Comparison of ENCODE assay signal across 23 cellular contexts in genomic region chr2:21069746-21070145, GRCh38. TPM values are rescaled to one million over a fixed set of nuclear protein-coding genes. Genes with fewer than 3 reads are reported as not detected.
DNase-seq lines count a peak whose midpoint lies in the region; ATAC-seq, FAIRE-seq and TF ChIP-seq lines count a peak whose summit lies in the region.
"Had no signal": no experiment of that assay in that cellular context is flagged by ENCODE, and none has a peak within 500 bp of the region (broad histone marks: within the 10 kb centered on the region; RNA-seq: fewer than 3 reads in every experiment).

No MANE protein-coding gene starts in this region.

- in situ Hi-C loops in HepG2 (cut with HindIII; ENCODE audit: extremely low pct_ligation_motif_present, low pct_unique_long_range_greater_than_20kb) = loop anchor here (5.0 kb wide), 1 partner anchor 48 kb away; no protein-coding TSS in a partner anchor

- no peaks in the 10 kb centered on the region for H3K27me3 Mint-ChIP-seq in endodermal cell (ENCODE audit: insufficient read depth)

- no peaks in the 10 kb centered on the region for H3K27me3 ChIP-seq in SK-N-SH (ENCODE audit: insufficient read depth)
- H3K27me3 ChIP-seq in endodermal cell (ENCODE audit: control insufficient read depth, insufficient read depth, low read length, poor library complexity, severe bottlenecking) = peaks cover 9% of the 10 kb centered on the region
- no peaks in the 10 kb centered on the region for H3K27me3 ChIP-seq in HepG2 (ENCODE audit: control insufficient read depth in 1 of 2, insufficient read depth in 2 of 2, low read length in 2 of 2)
- H3K27me3 ChIP-seq in MM.1S (replicated peaks; ENCODE audit: insufficient read depth, low read length) = no peaks in the 10 kb centered on the region
- H3K27me3 ChIP-seq: BLaER1 had no signal

- POLR2A ChIA-PET in SK-N-SH (lab: Yijun Ruan, JAX) = no interaction called here
- POLR2A ChIA-PET in HepG2 (lab: Yijun Ruan, JAX) = interaction anchor here (0.8 to 10.9 kb wide), 14 partner anchors 12 to 474 kb away, joined by 3 to 236 read pairs (median 10); partner anchors contain the start of gene APOB

- H3K36me3 ChIP-seq in SK-N-SH (replicated peaks in 1 of 2; ENCODE audit: control insufficient read depth in 1 of 2, insufficient read depth in 2 of 2, low read length in 1 of 2) (no peaks in the 10 kb centered on the region), endodermal cell (ENCODE audit: control insufficient read depth, insufficient read depth, low read length) (no peaks in the 10 kb centered on the region), HepG2 (replicated peaks in 1 of 2; ENCODE audit: control insufficient read depth in 1 of 2, insufficient read depth in 2 of 2, low read length in 2 of 2) (no peaks in the 10 kb centered on the region), MM.1S (replicated peaks; ENCODE audit: insufficient read depth, low read length) (no peaks in the 10 kb centered on the region)
- H3K36me3 ChIP-seq: BLaER1 had no signal

- intact Hi-C loops in HepG2 (cut with micrococcal nuclease; ENCODE audit: unreplicated experiment) = loop anchor here (1.0 to 2.0 kb wide), 4 partner anchors 13 to 49 kb away; partner anchors contain the start of gene APOB

- H2AFZ ChIP-seq in SK-N-SH (ENCODE audit: low read depth) (no peak overlapping the region), HepG2 (ENCODE audit: low read length) (no peak overlapping the region), MM.1S (ENCODE audit: low read length) (no peak overlapping the region)
- H2AFZ ChIP-seq: GM23338 had no signal

- DNase-seq in SK-N-SH = no peak
- no peak for DNase-seq in endodermal cell
- DNase-seq in HepG2 (ENCODE audit: low spot score) = no peak
- DNase-seq in NCI-H1417 treated with DMSO at 0.1 percent for 48 hours (lab: John Stamatoyannopoulos, UW) = no peak
- no peak for DNase-seq in NOMO-1 (lab: John Stamatoyannopoulos, UW; ENCODE audit: unreplicated experiment in 2 of 2)
- DNase-seq in MM.1S = no peak
- DNase-seq in activated CD8-positive, alpha-beta memory T cell treated with anti-CD3 and anti-CD28 coated beads for 24 hours = no peak
- DNase-seq: CD4-positive, CD25-positive, alpha-beta regulatory T cell; CD8-positive, alpha-beta T cell; DMS79 treated with DMSO at 0.1 percent for 48 hours; GF-D8; H9; HFFc6 had no signal

- TF ChIP-seq RAD21 in SK-N-SH (IDR thresholded peaks at IDR 0.05; ENCODE audit: low read length) (peak; percentile 15; the same call in 1 of the 2 replicates), HepG2 (CRISPR knock-in tag; IDR thresholded peaks at IDR 0.05) (no peak)

- H4K20me1 ChIP-seq in SK-N-SH (ENCODE audit: insufficient read depth) = no peaks in the 10 kb centered on the region
- H4K20me1 ChIP-seq in HepG2 (ENCODE audit: insufficient read depth, low read length) = no peaks in the 10 kb centered on the region
- H4K20me1 ChIP-seq in MM.1S (ENCODE audit: insufficient read depth, low read length) = no peaks in the 10 kb centered on the region
- H4K20me1 ChIP-seq: BLaER1 had no signal

- WGBS in SK-N-SH (ENCODE audit: low lambda C conversion rate) = 7% methylated on average over 1 of the region's 1 CpG
- WGBS in endodermal cell (ENCODE audit: insufficient coverage in 1 of 2, insufficient read length in 1 of 2), 2 experiments = 40% methylated on average over 1 of the region's 1 CpG; no CpG with 5 or more reads in 1 of the 2 experiments
- WGBS in HepG2 (ENCODE audit: low lambda C conversion rate) = 0% methylated on average over 1 of the region's 1 CpG

- H3K9me2 ChIP-seq in SK-N-SH (no peaks in the 10 kb centered on the region), MM.1S (replicated peaks; ENCODE audit: insufficient read depth, low read length) (no peaks in the 10 kb centered on the region)

- BruUV-seq in HepG2 (replicated peaks; lab: Mats Ljungman, UMichigan) = TSS peak; percentile 88

- H3K4me3 ChIP-seq in SK-N-SH (ENCODE audit: low read depth in 2 of 2, low read length in 1 of 2) (no peak overlapping the region), endodermal cell (ENCODE audit: low read length) (no peak overlapping the region), HepG2 (replicated peaks in 1 of 3; ENCODE audit: insufficient read depth in 1 of 3, low read depth in 2 of 3, low read length in 3 of 3) (peak overlapping the region in 1 of 3 experiments; percentile 8; a peak in 1 of 6 replicates), MM.1S (ENCODE audit: low read length) (no peak overlapping the region)
- H3K4me3 ChIP-seq: BLaER1, GM23338 had no signal

- H3K27ac ChIP-seq in SK-N-SH (ENCODE audit: low read depth in 2 of 2, low read length in 1 of 2) (peak overlapping the region in 1 of 2 experiments; percentile 89; a peak in 1 of 4 replicates), endodermal cell (ENCODE audit: low read depth, low read length) (no peak overlapping the region), HepG2 (ENCODE audit: extremely low read length, insufficient read depth, low read length) (peak overlapping the region; percentile 73), MM.1S (ENCODE audit: low read length) (no peak overlapping the region)
- H3K27ac ChIP-seq: BLaER1, C4-2B had no signal

- no peaks in the 10 kb centered on the region for H3K36me3 Mint-ChIP-seq in endodermal cell (ENCODE audit: low read depth)
- H3K36me3 Mint-ChIP-seq: CD4-positive, CD25-positive, alpha-beta regulatory T cell; CD8-positive, alpha-beta T cell had no signal

- FAIRE-seq in HepG2 (lab: Jason Lieb, UNC) = no peak
- FAIRE-seq: GM12891, GM18507 had no signal

- H3K9ac ChIP-seq in SK-N-SH = no peak overlapping the region
- H3K9ac ChIP-seq in endodermal cell (ENCODE audit: extremely low read depth, low read length, poor library complexity, severe bottlenecking) = no peak overlapping the region
- H3K9ac ChIP-seq in HepG2 (ENCODE audit: insufficient read depth, low read depth, low read length) = peak overlapping the region; percentile 62
- H3K9ac ChIP-seq in MM.1S (ENCODE audit: low read length) = no peak overlapping the region
- H3K9ac ChIP-seq: BLaER1 had no signal

- peaks cover 33% of the 10 kb centered on the region for H3K4me1 Mint-ChIP-seq in endodermal cell
- H3K4me1 Mint-ChIP-seq: CD4-positive, CD25-positive, alpha-beta regulatory T cell had no signal

- H3K4me2 ChIP-seq in SK-N-SH (no peak overlapping the region), HepG2 (ENCODE audit: low read depth, low read length) (peak overlapping the region; percentile 84), MM.1S (ENCODE audit: low read depth, low read length) (no peak overlapping the region)
- H3K4me2 ChIP-seq: BLaER1, GM23338 had no signal

- H3F3A ChIP-seq in SK-N-SH (replicated peaks; ENCODE audit: insufficient read depth) = no peaks in the 10 kb centered on the region
- no peaks in the 10 kb centered on the region for H3F3A ChIP-seq in MM.1S (ENCODE audit: insufficient read depth, low read length)

- no peak; the same call in 2 of the 3 replicates for ATAC-seq in HepG2
- ATAC-seq: CD8-positive, alpha-beta T cell; GM23338 had no signal

- peak in 1 of 2 experiments; percentile 92; a peak in 2 of 4 replicates for TF ChIP-seq EP300 in SK-N-SH (IDR thresholded peaks at IDR 0.05; ENCODE audit: borderline replicate concordance in 1 of 2, low read depth in 1 of 2, low read length in 1 of 2)
- TF ChIP-seq EP300 in HepG2 (IDR thresholded peaks at IDR 0.05; ENCODE audit: low read depth in 2 of 2, low read length in 2 of 2) = no peak
- TF ChIP-seq EP300 in HepG2 (CRISPR knock-in tag; IDR thresholded peaks at IDR 0.05; ENCODE audit: borderline replicate concordance) = no peak

- H3K79me2 ChIP-seq in SK-N-SH (ENCODE audit: insufficient read depth) (no peaks in the 10 kb centered on the region), HepG2 (ENCODE audit: insufficient read depth, low read length) (peaks cover 8% of the 10 kb centered on the region), MM.1S (ENCODE audit: low read length) (no peaks in the 10 kb centered on the region)

- H3K27ac Mint-ChIP-seq in endodermal cell = peak overlapping the region; percentile 69
- H3K27ac Mint-ChIP-seq: CD8-positive, alpha-beta T cell; H9; HFFc6 had no signal

- peak overlapping the region; percentile 12 for H3K4me3 Mint-ChIP-seq in endodermal cell
- H3K4me3 Mint-ChIP-seq: CD4-positive, CD25-positive, alpha-beta regulatory T cell; CD8-positive, alpha-beta T cell; GM23338; H9; HFFc6 had no signal

- H3K9me3 ChIP-seq in SK-N-SH (no peaks in the 10 kb centered on the region), endodermal cell (ENCODE audit: control insufficient read depth, low read length) (no peaks in the 10 kb centered on the region), HepG2 (ENCODE audit: low read length) (no peaks in the 10 kb centered on the region), MM.1S (replicated peaks; ENCODE audit: insufficient read depth, low read length) (no peaks in the 10 kb centered on the region)
- H3K9me3 ChIP-seq: BLaER1 had no signal

- no peaks in the 10 kb centered on the region for H3K9me3 Mint-ChIP-seq in endodermal cell
- H3K9me3 Mint-ChIP-seq: CD8-positive, alpha-beta T cell; GM23338; H9 had no signal

- no peak for TF ChIP-seq CTCF in SK-N-SH (IDR thresholded peaks at IDR 0.05)
- TF ChIP-seq CTCF in endodermal cell (conservative IDR thresholded peaks at IDR 0.05) = no peak
- no peak for TF ChIP-seq CTCF in HepG2 (CRISPR knock-in tag; IDR thresholded peaks at IDR 0.05)
- TF ChIP-seq CTCF in MM.1S (IDR thresholded peaks at IDR 0.05; ENCODE audit: low read length) = no peak

- CTCF ChIA-PET in SK-N-SH (lab: Yijun Ruan, JAX) = interaction anchor here (0.7 to 3.8 kb wide), 2 partner anchors 23 to 27 kb away, joined by 3 to 22 read pairs; partner anchors contain the start of gene APOB
- CTCF ChIA-PET in HepG2 (lab: Yijun Ruan, JAX; ENCODE audit: low intra/inter-chr PET ratio, low total read pairs) = interaction anchor here (3.8 kb wide), 1 partner anchor 26 kb away, joined by 15 read pairs; the partner anchor contains the start of gene APOB

- TF ChIP-seq POLR2A in HepG2 (IDR thresholded peaks at IDR 0.05; ENCODE audit: insufficient read depth in 1 of 2, low read depth in 2 of 2, low read length in 2 of 2) = no peak

- H3K4me1 ChIP-seq in SK-N-SH (ENCODE audit: control insufficient read depth in 1 of 2, insufficient read depth in 2 of 2, low read depth in 1 of 2, low read length in 1 of 2) (peaks cover 0 to 19% of the 10 kb centered on the region in 2 experiments; a peak in 2 of 4 replicates), endodermal cell (ENCODE audit: control insufficient read depth, insufficient read depth, low read length) (peaks cover 16% of the 10 kb centered on the region), HepG2 (ENCODE audit: insufficient read depth, low read length) (peaks cover 81% of the 10 kb centered on the region), MM.1S (ENCODE audit: low read length) (no peaks in the 10 kb centered on the region)
- H3K4me1 ChIP-seq: BLaER1 had no signal

RNA-seq across cellular contexts. Expression of gene APOB, which starts 25.9 kb away (rescaled TPM):
- not detected in 2 replicates for polyA plus RNA-seq in SK-N-SH (2012; rRNA removed)
- polyA plus RNA-seq in SK-N-SH (2012; cell fraction: cytosol; rRNA removed) = under 0.01 TPM in 1 of 2 replicates, not detected in the other
- under 0.01 TPM in 1 of 2 replicates, not detected in the other for polyA plus RNA-seq in SK-N-SH (2012; cell fraction: nucleus; rRNA removed)
- 10 to 100 TPM in 1 of 2 donors, 1 to 10 TPM in 1; 7.5 to 14.1 TPM for total RNA-seq in endodermal cell
- polyA plus RNA-seq in endodermal cell (2013, experiment 1 of 2) = 1.5 TPM
- 1.2 TPM for polyA plus RNA-seq in endodermal cell (2013, experiment 2 of 2)
- total RNA-seq in HepG2 (2016; rRNA removed; fragmentation: Illumina TruSeq; extraction: Trizol) = 2,017 and 2,515 TPM in 2 replicates
- total RNA-seq in HepG2 (2016; cell fraction: cytosol; rRNA removed; fragmentation: Illumina TruSeq; extraction: Trizol; ENCODE audit: low read depth) = 102 and 113 TPM in 2 replicates
- 1,811 and 2,334 TPM in 2 replicates for total RNA-seq in HepG2 (2016; cell fraction: insoluble cytoplasmic fraction; rRNA removed; fragmentation: Illumina TruSeq; extraction: Trizol)
- total RNA-seq in HepG2 (2016; cell fraction: membrane; rRNA removed; fragmentation: Illumina TruSeq; extraction: Trizol) = 341 and 391 TPM in 2 replicates
- 3,623 and 4,305 TPM in 2 replicates for total RNA-seq in HepG2 (2016; cell fraction: nucleus; rRNA removed; fragmentation: Illumina TruSeq; extraction: Trizol)
- 1,226 and 1,569 TPM in 2 replicates for polyA plus RNA-seq in HepG2 (2011; rRNA removed)
- 779 and 1,118 TPM in 2 replicates for polyA plus RNA-seq in HepG2 (2011; cell fraction: cytosol; rRNA removed)
- polyA plus RNA-seq in HepG2 (2011; cell fraction: nucleus; rRNA removed) = 609 and 698 TPM in 2 replicates
- polyA plus RNA-seq in HepG2 (2012) = 1,387 and 2,007 TPM in 2 replicates
- polyA plus RNA-seq in HepG2 (2016; cell fraction: cytosol; fragmentation: Illumina TruSeq; extraction: Trizol; ENCODE audit: low read depth) = 27.1 and 29.9 TPM in 2 replicates
- 658 and 677 TPM in 2 replicates for polyA plus RNA-seq in HepG2 (2016; cell fraction: insoluble cytoplasmic fraction; fragmentation: Illumina TruSeq; extraction: Trizol; ENCODE audit: low read depth)
- polyA plus RNA-seq in HepG2 (2016; cell fraction: membrane; fragmentation: Illumina TruSeq; extraction: Trizol; ENCODE audit: low read depth) = 39.5 and 51.6 TPM in 2 replicates
- 1,507 and 1,591 TPM in 2 replicates for polyA plus RNA-seq in HepG2 (2016; cell fraction: nucleus; fragmentation: Illumina TruSeq; extraction: Trizol; ENCODE audit: insufficient read depth, low read depth)
- polyA minus RNA-seq in HepG2 (2011; rRNA and poly(A)+ RNA removed; ENCODE audit: low replicate concordance) = 3.3 and 5,189 TPM in 2 replicates
- polyA minus RNA-seq in HepG2 (2011; cell fraction: cytosol; rRNA and poly(A)+ RNA removed) = 4,783 and 5,517 TPM in 2 replicates
- 3,357 and 4,547 TPM in 2 replicates for polyA minus RNA-seq in HepG2 (2011; cell fraction: nucleus; rRNA and poly(A)+ RNA removed)
- total RNA-seq: A172; A673; CD4-positive, CD25-positive, alpha-beta regulatory T cell; CD8-positive, alpha-beta T cell; Daoy; G401; H4; HFFc6 had no signal
- polyA plus RNA-seq: CD4-positive, CD25-positive, alpha-beta regulatory T cell had no signal

RNA-seq across cellular contexts. Expression of gene TDRD15, which starts 54.0 kb away (rescaled TPM):
- polyA plus RNA-seq in SK-N-SH (2012; rRNA removed) (not detected in 2 replicates), HepG2 (2011; rRNA removed) (0.07 and 0.12 TPM in 2 replicates)
- polyA plus RNA-seq in SK-N-SH (2012; cell fraction: cytosol; rRNA removed) = not detected in 2 replicates
- polyA plus RNA-seq in SK-N-SH (2012; cell fraction: nucleus; rRNA removed) = not detected in 2 replicates
- total RNA-seq in endodermal cell (under 1 TPM; 0.33 to 0.44 TPM), HepG2 (2016; rRNA removed; fragmentation: Illumina TruSeq; extraction: Trizol) (0.28 and 0.29 TPM in 2 replicates)
- not detected for polyA plus RNA-seq in endodermal cell (2013, experiment 1 of 2)
- polyA plus RNA-seq in endodermal cell (2013, experiment 2 of 2) = not detected
- not detected in 2 replicates for total RNA-seq in HepG2 (2016; cell fraction: cytosol; rRNA removed; fragmentation: Illumina TruSeq; extraction: Trizol; ENCODE audit: low read depth)
- total RNA-seq in HepG2 (2016; cell fraction: insoluble cytoplasmic fraction; rRNA removed; fragmentation: Illumina TruSeq; extraction: Trizol) = 0.24 and 0.30 TPM in 2 replicates
- 0.03 and 0.09 TPM in 2 replicates for total RNA-seq in HepG2 (2016; cell fraction: membrane; rRNA removed; fragmentation: Illumina TruSeq; extraction: Trizol)
- total RNA-seq in HepG2 (2016; cell fraction: nucleus; rRNA removed; fragmentation: Illumina TruSeq; extraction: Trizol) = 1.7 TPM in 2 replicates
- 0.01 and 0.03 TPM in 2 replicates for polyA plus RNA-seq in HepG2 (2011; cell fraction: cytosol; rRNA removed)
- 0.14 and 0.29 TPM in 2 replicates for polyA plus RNA-seq in HepG2 (2011; cell fraction: nucleus; rRNA removed)
- polyA plus RNA-seq in HepG2 (2012) = 0.08 and 0.23 TPM in 2 replicates
- not detected in 2 replicates for polyA plus RNA-seq in HepG2 (2016; cell fraction: cytosol; fragmentation: Illumina TruSeq; extraction: Trizol; ENCODE audit: low read depth)
- polyA plus RNA-seq in HepG2 (2016; cell fraction: insoluble cytoplasmic fraction; fragmentation: Illumina TruSeq; extraction: Trizol; ENCODE audit: low read depth) = 0.23 TPM in 2 replicates
- polyA plus RNA-seq in HepG2 (2016; cell fraction: membrane; fragmentation: Illumina TruSeq; extraction: Trizol; ENCODE audit: low read depth) = not detected in 2 replicates
- polyA plus RNA-seq in HepG2 (2016; cell fraction: nucleus; fragmentation: Illumina TruSeq; extraction: Trizol; ENCODE audit: insufficient read depth, low read depth) = 0.61 and 0.62 TPM in 2 replicates
- 0.22 TPM in 1 of 2 replicates, not detected in the other for polyA minus RNA-seq in HepG2 (2011; rRNA and poly(A)+ RNA removed; ENCODE audit: low replicate concordance)
- polyA minus RNA-seq in HepG2 (2011; cell fraction: cytosol; rRNA and poly(A)+ RNA removed) = 0.20 TPM in 1 of 2 replicates, not detected in the other
- 7.6 and 9.0 TPM in 2 replicates for polyA minus RNA-seq in HepG2 (2011; cell fraction: nucleus; rRNA and poly(A)+ RNA removed)
- total RNA-seq: A172; A673; CD4-positive, CD25-positive, alpha-beta regulatory T cell; CD8-positive, alpha-beta T cell; G401; H9; HFFc6 had no signal
- polyA plus RNA-seq: CD4-positive, CD25-positive, alpha-beta regulatory T cell; GM23338 had no signal

Comparison
In these comparisons a context has a peak if more than half of its experiments do, and no peak if none do; other contexts are left out.
1. RNA of gene APOB, which starts 25.9 kb away (total RNA-seq): 102 to 4,305 TPM in HepG2; 7.5 to 14.1 TPM in endodermal cell; every median in the first group is over 4 times any median in the second.
2. Of the 25 proteins assayed by ChIP-seq in both HepG2 and SK-N-SH: peak only in HepG2: none; only in SK-N-SH: CHD2, RAD21 and TCF12; in both: none; in neither: 21; mixed calls (peak in some experiments, not most) for 1.